In genomic region chr12:27335364-27336145, GRCh38 we compare ENCODE assay signal across 21 cellular contexts. TPM values are rescaled to one million over a fixed set of nuclear protein-coding genes. Genes with fewer than 3 reads are reported as not detected.
DNase-seq lines count a peak whose midpoint lies in the region; ATAC-seq, FAIRE-seq and TF ChIP-seq lines count a peak whose summit lies in the region.
"Had no signal": no experiment of that assay in that cellular context is flagged by ENCODE, and none has a peak within 500 bp of the region (broad histone marks: within the 10 kb centered on the region; RNA-seq: fewer than 3 reads in every experiment).

No MANE protein-coding gene starts in this region.

- no peak for TF ChIP-seq CTCF in HFFc6 (IDR thresholded peaks at IDR 0.05)
- no peak for TF ChIP-seq CTCF in mammary epithelial cell (conservative IDR thresholded peaks at IDR 0.05 in 1 of 2, IDR thresholded peaks at IDR 0.05 in 1 of 2; ENCODE audit: extremely low read depth in 1 of 2, insufficient read depth in 1 of 2, low read depth in 1 of 2, low read length in 2 of 2)
- TF ChIP-seq CTCF in keratinocyte (optimal IDR thresholded peaks at IDR 0.05 in 1 of 3, IDR thresholded peaks at IDR 0.05 in 1 of 3, conservative IDR thresholded peaks at IDR 0.05 in 1 of 3; ENCODE audit: extremely low read depth in 1 of 3, insufficient read depth in 2 of 3, low read length in 3 of 3) = no peak
- no peak for TF ChIP-seq CTCF in ovary (IDR thresholded peaks at IDR 0.05)

- H3K4me1 Mint-ChIP-seq in HFFc6 (ENCODE audit: low read depth) = peaks cover 85% of the 10 kb centered on the region

- no peaks in the 10 kb centered on the region for H3K36me3 ChIP-seq in mammary epithelial cell (ENCODE audit: insufficient read depth, low read length)
- peaks cover 0 to 1% of the 10 kb centered on the region in 2 experiments for H3K36me3 ChIP-seq in keratinocyte (ENCODE audit: control insufficient read depth in 2 of 2, extremely low read depth in 1 of 2, insufficient read depth in 2 of 2, low read length in 2 of 2)
- H3K36me3 ChIP-seq in ovary = no peaks in the 10 kb centered on the region
- no peaks in the 10 kb centered on the region for H3K36me3 ChIP-seq in SJCRH30
- H3K36me3 ChIP-seq: gastroesophageal sphincter, tibial nerve had no signal

- no peaks in the 10 kb centered on the region; the same call in 1 of the 2 replicates for H3K9me3 Mint-ChIP-seq in HFFc6
- H3K9me3 Mint-ChIP-seq: CD4-positive, alpha-beta memory T cell; nephron; stimulated activated naive CD8-positive, alpha-beta T cell treated with anti-CD3 and anti-CD28 coated beads, Interleukin-15, Interleukin-2, amounts not matched to agents 100 ng/mL and 50 ng/mL, for 24 hours had no signal

- H3K27ac ChIP-seq in mammary epithelial cell (ENCODE audit: insufficient read depth, low read depth, low read length) = peak overlapping the region; percentile 82
- H3K27ac ChIP-seq in keratinocyte (ENCODE audit: control insufficient read depth, insufficient read depth, low read length) = peak overlapping the region; percentile 97
- no peak overlapping the region for H3K27ac ChIP-seq in ovary
- H3K27ac ChIP-seq in SJCRH30 = no peak overlapping the region
- H3K27ac ChIP-seq: gastroesophageal sphincter, tibial nerve had no signal

- H4K20me1 ChIP-seq in mammary epithelial cell (ENCODE audit: insufficient read depth, low read length) = no peaks in the 10 kb centered on the region
- H4K20me1 ChIP-seq in keratinocyte (ENCODE audit: control insufficient read depth, extremely low read depth, insufficient read depth, low read length) = no peaks in the 10 kb centered on the region

- H3K4me3 ChIP-seq in GM08714 (ENCODE audit: low read length) = peak overlapping the region; percentile 88
- no peak overlapping the region for H3K4me3 ChIP-seq in mammary epithelial cell (replicated peaks in 1 of 3; ENCODE audit: insufficient read depth in 1 of 3, low read depth in 2 of 3, low read length in 3 of 3)
- peak overlapping the region in 1 of 3 experiments; percentile 84 for H3K4me3 ChIP-seq in keratinocyte (ENCODE audit: control insufficient read depth in 2 of 3, extremely low read depth in 1 of 3, insufficient read depth in 2 of 3, low read depth in 1 of 3, low read length in 3 of 3)
- no peak overlapping the region for H3K4me3 ChIP-seq in ovary
- H3K4me3 ChIP-seq in SJCRH30 = no peak overlapping the region
- H3K4me3 ChIP-seq: gastroesophageal sphincter, smooth muscle cell, tibial nerve had no signal

- CTCF ChIA-PET in mammary epithelial cell (lab: Charles Lee; ENCODE audit: low non-redundant PET) = no interaction called here

- no peaks in the 10 kb centered on the region; the same call in 1 of the 2 replicates for H3K27me3 Mint-ChIP-seq in HFFc6 (ENCODE audit: insufficient read depth)

- peak; percentile 9 for FAIRE-seq in keratinocyte (lab: Jason Lieb, UNC)

- H3K4me1 ChIP-seq in mammary epithelial cell (ENCODE audit: insufficient read depth, low read length) (peaks cover 48% of the 10 kb centered on the region), keratinocyte (ENCODE audit: control insufficient read depth, extremely low read depth, insufficient read depth, low read length) (peaks cover 68% of the 10 kb centered on the region), ovary (ENCODE audit: insufficient read depth) (peaks cover 2% of the 10 kb centered on the region), SJCRH30 (peaks cover 9% of the 10 kb centered on the region; the same call in 1 of the 2 replicates)

- H3K9ac ChIP-seq in mammary epithelial cell (ENCODE audit: insufficient read depth, low read length) = peak overlapping the region; percentile 39
- H3K9ac ChIP-seq in keratinocyte (ENCODE audit: control insufficient read depth, extremely low read depth, insufficient read depth, low read length) = peak overlapping the region; percentile 91

- no peaks in the 10 kb centered on the region for H3K9me1 ChIP-seq in keratinocyte (ENCODE audit: control insufficient read depth, extremely low read depth, insufficient read depth, low read length)

- ATAC-seq in HG02678 (IDR thresholded peaks at IDR 0.05; ENCODE audit: unreplicated experiment) = no peak
- ATAC-seq: gastroesophageal sphincter had no signal

- intact Hi-C loops in mammary epithelial cell (cut with micrococcal nuclease) (no loop called here), ovary (cut with DNase I) (no loop called here)

- H3K9me3 ChIP-seq in mammary epithelial cell (replicated peaks; ENCODE audit: insufficient read depth, low read length) (no peaks in the 10 kb centered on the region), keratinocyte (ENCODE audit: control insufficient read depth, low read depth, low read length) (no peaks in the 10 kb centered on the region), ovary (no peaks in the 10 kb centered on the region), SJCRH30 (replicated peaks) (no peaks in the 10 kb centered on the region; the same call in 1 of the 2 replicates)
- H3K9me3 ChIP-seq: gastroesophageal sphincter, tibial nerve had no signal

- H3K79me2 ChIP-seq in mammary epithelial cell (ENCODE audit: insufficient read depth, low read length) = peaks cover 71% of the 10 kb centered on the region
- H3K79me2 ChIP-seq in keratinocyte (ENCODE audit: control insufficient read depth, insufficient read depth, low read length) = peaks cover 71% of the 10 kb centered on the region

- H3K4me2 ChIP-seq in mammary epithelial cell (ENCODE audit: insufficient read depth, low read depth, low read length) = peak overlapping the region; percentile 29
- peak overlapping the region; percentile 91 for H3K4me2 ChIP-seq in keratinocyte (ENCODE audit: control insufficient read depth, extremely low read depth, insufficient read depth, low read depth, low read length)
- H3K4me2 ChIP-seq: smooth muscle cell had no signal

- no peak for DNase-seq in HFFc6
- no peak for DNase-seq in mammary epithelial cell
- DNase-seq in keratinocyte (ENCODE audit: low read depth, low spot score) = no peak
- no peak for DNase-seq in ovary
- DNase-seq in SJCRH30 = no peak
- DNase-seq: activated CD4-positive, alpha-beta T cell treated with anti-CD3 and anti-CD28 coated beads for 4 hours; activated effector memory CD4-positive, alpha-beta T cell treated with anti-CD3 and anti-CD28 coated beads, Interleukin-2, amount 50 U/mL, for 16 hours; CD4-positive, alpha-beta memory T cell; cortex of kidney; NCI-H1436; NCI-H526 treated with DMSO at 0.1 percent for 48 hours; Right ventricle myocardium superior; stimulated activated CD4-positive, alpha-beta T cell treated with anti-CD3 and anti-CD28 coated beads, Interleukin-2, amount 100 ng/mL, for 48 hours had no signal

- H3K27ac Mint-ChIP-seq in HFFc6 = peak overlapping the region; percentile 19; the same call in 1 of the 2 replicates
- H3K27ac Mint-ChIP-seq: nephron; progenitor cell of endocrine pancreas; stimulated activated naive CD8-positive, alpha-beta T cell treated with anti-CD3 and anti-CD28 coated beads, Interleukin-15, Interleukin-2, amounts not matched to agents 100 ng/mL and 50 ng/mL, for 24 hours had no signal

- 29% methylated on average over 3 of the region's 3 CpGs for WGBS in mammary epithelial cell (ENCODE audit: low coverage, missing lambda C conversion rate)
- 54 to 60% (median 55%) methylated on average over 3 of the region's 3 CpGs for WGBS in ovary, 3 donors

- TF ChIP-seq POLR2A in ovary (IDR thresholded peaks at IDR 0.05) = no peak

- no peak for TF ChIP-seq EP300 in ovary (IDR thresholded peaks at IDR 0.05)

- TSS peak; percentile 52 for BruUV-seq in mammary epithelial cell (replicated peaks; lab: Mats Ljungman, UMichigan)

- H3K4me3 Mint-ChIP-seq in HFFc6 = peak overlapping the region; percentile 15; the same call in 1 of the 2 replicates
- H3K4me3 Mint-ChIP-seq: CD4-positive, alpha-beta memory T cell; stimulated activated naive CD8-positive, alpha-beta T cell treated with anti-CD3 and anti-CD28 coated beads, Interleukin-15, Interleukin-2, amounts not matched to agents 100 ng/mL and 50 ng/mL, for 24 hours had no signal

- dilution Hi-C loops in mammary epithelial cell (cut with HindIII; ENCODE audit: low sequenced_read_pairs) = no loop called here
- dilution Hi-C loops in keratinocyte (cut with MboI; ENCODE audit: extremely low pct_ligation_motif_present, low sequenced_read_pairs) = no loop called here

- H2AFZ ChIP-seq in mammary epithelial cell (ENCODE audit: low read depth, low read length) = no peak overlapping the region
- no peak overlapping the region for H2AFZ ChIP-seq in keratinocyte (ENCODE audit: control insufficient read depth, low read length)

- in situ Hi-C loops in mammary epithelial cell (cut with MboI; ENCODE audit: low sequenced_read_pairs in 2 of 2) = loop anchor here in 1 of 2 donors (10.0 kb wide), 1 partner anchor 49 kb away; no protein-coding TSS in a partner anchor

- no peaks in the 10 kb centered on the region for H3K27me3 ChIP-seq in mammary epithelial cell (ENCODE audit: insufficient read depth, low read length)
- no peaks in the 10 kb centered on the region for H3K27me3 ChIP-seq in keratinocyte (ENCODE audit: control insufficient read depth, extremely low read depth, insufficient read depth, low read length)
- H3K27me3 ChIP-seq in ovary = no peaks in the 10 kb centered on the region
- H3K27me3 ChIP-seq in SJCRH30 = no peaks in the 10 kb centered on the region
- H3K27me3 ChIP-seq: gastroesophageal sphincter had no signal

- H3K36me3 Mint-ChIP-seq in HFFc6 (ENCODE audit: low read depth) = peaks cover 20% of the 10 kb centered on the region

RNA-seq across cellular contexts. Expression of gene BMAL2, which starts 2.9 kb away (rescaled TPM):
- 10 to 100 TPM; 23.1 to 47.1 (median 39.9) TPM for total RNA-seq in HFFc6 (2021; fragmentation: NEBNext Ultra II Directional; extraction: Animal tissue kit (Norgen Biotek cat#: 25700))
- 10 to 100 TPM in 1 of 2 donors, 1 to 10 TPM in 1; 8.8 to 51.6 TPM for total RNA-seq in mammary epithelial cell
- polyA plus RNA-seq in mammary epithelial cell = 12.7 TPM
- 21.8 TPM for polyA minus RNA-seq in mammary epithelial cell
- polyA plus RNA-seq in keratinocyte = 12.5 to 33.6 TPM (median 28.1 TPM) in 3 replicates
- polyA plus RNA-seq in keratinocyte (2011; ENCODE audit: low read depth) = 17.1 TPM
- 12.6 and 27.3 TPM in 2 replicates for polyA plus RNA-seq in keratinocyte (2011; cell fraction: cytosol; rRNA removed)
- 5.8 and 7.8 TPM in 2 replicates for polyA plus RNA-seq in keratinocyte (2011; cell fraction: nucleus; rRNA removed)
- polyA plus RNA-seq in keratinocyte (2012; ENCODE audit: low replicate concordance) = 12.8 and 34.0 TPM in 2 replicates
- 9.7 to 50.9 TPM (median 15.1 TPM) in 3 replicates for polyA minus RNA-seq in keratinocyte
- polyA minus RNA-seq in keratinocyte (2011; cell fraction: cytosol; rRNA and poly(A)+ RNA removed) = 32.8 TPM
- polyA minus RNA-seq in keratinocyte (2011; cell fraction: nucleus; rRNA and poly(A)+ RNA removed) = 7.7 and 14.3 TPM in 2 replicates
- 1 to 10 TPM in 3 of 7 donors, under 1 TPM in 4; 0.13 to 3.0 (median 0.87) TPM for total RNA-seq in ovary
- 1 to 10 TPM in 1 of 2 donors, under 1 TPM in 1; 0.41 to 1.2 TPM for polyA plus RNA-seq in ovary
- total RNA-seq in SJCRH30 (2014; rRNA removed; shearing (Covaris generic)) = 10.4 and 10.6 TPM in 2 replicates

Comparison
In these comparisons a context has a peak if more than half of its experiments do, and no peak if none do; other contexts are left out.
1. H3K27ac ChIP-seq: peak in mammary epithelial cell (single experiment) and keratinocyte (single experiment); none in ovary (0 of 2) and SJCRH30 (single experiment).